2 cellular contexts compared by ENCODE assay signal in genomic region chr1:44830900-44831304, GRCh38.
TF ChIP-seq lines count a peak whose summit lies in the region.

No MANE protein-coding gene starts in this region.

TF ChIP-seq in SK-N-SH, 30 proteins besides CTCF, POLR2A, EP300 and RAD21:
- TF ChIP-seq MEF2A (IDR thresholded peaks at IDR 0.05; ENCODE audit: borderline replicate concordance, low read depth) (no peak), GABPA (IDR thresholded peaks at IDR 0.05; ENCODE audit: low read depth) (no peak), SIN3A (IDR thresholded peaks at IDR 0.05; ENCODE audit: borderline replicate concordance, low read depth, low read length) (no peak), RFX5 (IDR thresholded peaks at IDR 0.05; ENCODE audit: low read length) (no peak), RXRA (IDR thresholded peaks at IDR 0.05; ENCODE audit: borderline replicate concordance, low read depth) (no peak), EZH2phosphoT487 (IDR thresholded peaks at IDR 0.05; ENCODE audit: borderline replicate concordance, low read depth) (no peak), CHD2 (IDR thresholded peaks at IDR 0.05; ENCODE audit: low read length, partially characterized antibody) (no peak), GATA2 (CRISPR knock-in tag; IDR thresholded peaks at IDR 0.05) (no peak), JUND (IDR thresholded peaks at IDR 0.05) (no peak), POLR2AphosphoS5 (IDR thresholded peaks at IDR 0.05; ENCODE audit: low read depth, low read length) (no peak), ELF1 (IDR thresholded peaks at IDR 0.05) (no peak), REST (IDR thresholded peaks at IDR 0.05; ENCODE audit: low read depth, low read length) (no peak), NRF1 (IDR thresholded peaks at IDR 0.05; ENCODE audit: low read depth, low read length) (no peak), ZBTB33 (IDR thresholded peaks at IDR 0.05; ENCODE audit: borderline replicate concordance, low read depth) (no peak), USF2 (IDR thresholded peaks at IDR 0.05; ENCODE audit: borderline replicate concordance, low read depth, low read length) (no peak), YY1 (IDR thresholded peaks at IDR 0.05; ENCODE audit: low read depth) (no peak), MAX (IDR thresholded peaks at IDR 0.05; ENCODE audit: low read depth) (no peak), TAF1 (IDR thresholded peaks at IDR 0.05; ENCODE audit: borderline replicate concordance, low read depth, low read length) (no peak), TCF12 (IDR thresholded peaks at IDR 0.05) (no peak)

TF ChIP-seq in SK-N-SH treated with all-trans-retinoic acid at 6 μM for 48 hours, 23 proteins besides CTCF, POLR2A, EP300 and RAD21:
- TF ChIP-seq TOX (CRISPR knock-in tag; IDR thresholded peaks at IDR 0.05; ENCODE audit: borderline replicate concordance) = no peak
TF ChIP-seq in SK-N-SH treated with all-trans-retinoic acid at 6 μM for 48 hours: peak in this region for 0.
